18 cellular contexts compared by ENCODE assay signal in genomic region chr20:50301165-50301564, GRCh38.
DNase-seq lines count a peak whose midpoint lies in the region; ATAC-seq and TF ChIP-seq lines count a peak whose summit lies in the region.
"Had no signal": no experiment of that assay in that cellular context is flagged by ENCODE, and none has a peak within 500 bp of the region (broad histone marks: within the 10 kb centered on the region; RNA-seq: fewer than 3 reads in every experiment).

No MANE protein-coding gene starts in this region.

- H3K9ac ChIP-seq in IMR-90 (ENCODE audit: low read depth, low read length), result no peak overlapping the region

- H2AFZ ChIP-seq in IMR-90 (replicated peaks; ENCODE audit: low read length, poor library complexity), result no peak overlapping the region

- H2BK15ac ChIP-seq in IMR-90 (ENCODE audit: low read depth, low read length), result no peak overlapping the region

- H3K9me3 ChIP-seq in IMR-90 (ENCODE audit: control insufficient read depth, insufficient read depth, low read length) (no peaks in the 10 kb centered on the region), gastrocnemius medialis (no peaks in the 10 kb centered on the region)

- no peak overlapping the region for H3K14ac ChIP-seq in IMR-90 (replicated peaks; ENCODE audit: low read depth, low read length)

- H4K91ac ChIP-seq in IMR-90 (ENCODE audit: insufficient read depth, low read depth, low read length), result no peak overlapping the region

- H2BK20ac ChIP-seq in IMR-90 (ENCODE audit: low read depth, low read length), result no peak overlapping the region

- H3K27ac ChIP-seq in IMR-90 (ENCODE audit: insufficient read depth, low read length) (no peak overlapping the region), gastrocnemius medialis (peak overlapping the region in 3 of 4 donors; percentile 87 to 92 (median 88))

- H3K9me3 Mint-ChIP-seq in natural killer cell treated with Interleukin-12 subunit alpha and Interleukin-12 subunit beta and Interleukin-15 and Interleukin-18, amount 100 ng/mL, for 72 hours, result peaks cover 4% of the 10 kb centered on the region
- no peaks in the 10 kb centered on the region for H3K9me3 Mint-ChIP-seq in natural killer cell

- H3K27me3 ChIP-seq in IMR-90 (ENCODE audit: control insufficient read depth, insufficient read depth, low read length) (no peaks in the 10 kb centered on the region), gastrocnemius medialis (no peaks in the 10 kb centered on the region)

- H2BK120ac ChIP-seq in IMR-90 (ENCODE audit: low read depth, low read length), result 0 out of 2 replicates have a peak overlapping the region, but pooled peaks have one; percentile 19

- H3K4me1 ChIP-seq in IMR-90 (ENCODE audit: control insufficient read depth, insufficient read depth, low read length) (peaks cover 34% of the 10 kb centered on the region), gastrocnemius medialis (peaks cover 41 to 43% of the 10 kb centered on the region in 2 donors)

- no peak overlapping the region for H4K8ac ChIP-seq in IMR-90 (ENCODE audit: low read depth in 2 of 2, low read length in 2 of 2)

- in situ Hi-C loops in IMR-90 (cut with MboI; ENCODE audit: low sequenced_read_pairs) (no loop called here), gastrocnemius medialis (cut with MboI; ENCODE audit: low sequenced_read_pairs in 4 of 4) (no loop called here)

- H3K4me3 ChIP-seq in IMR-90 (ENCODE audit: insufficient read depth, low read depth, low read length) (no peak overlapping the region), gastrocnemius medialis (no peak overlapping the region)

- no peak overlapping the region for H2BK5ac ChIP-seq in IMR-90 (ENCODE audit: low read depth, low read length, poor library complexity, severe bottlenecking)

- H3K79me1 ChIP-seq in IMR-90 (ENCODE audit: low read depth in 1 of 2, low read length in 2 of 2), result peaks cover 0 to 21% of the 10 kb centered on the region in 2 experiments; a peak in 2 of 4 replicates

- TF ChIP-seq POLR2A in IMR-90 (IDR thresholded peaks at IDR 0.05; ENCODE audit: low read depth, low read length), result no peak
- no peak for TF ChIP-seq POLR2A in gastrocnemius medialis (IDR thresholded peaks at IDR 0.05)

- no peak overlapping the region for H4K5ac ChIP-seq in IMR-90 (ENCODE audit: low read depth, low read length)

- no TSS peak for BruUV-seq in IMR-90 (replicated peaks; lab: Mats Ljungman, UMichigan)

- H2AK9ac ChIP-seq in IMR-90 (replicated peaks; ENCODE audit: low read depth, low read length, poor library complexity), result no peak overlapping the region

- H3K27me3 Mint-ChIP-seq in natural killer cell treated with Interleukin-12 subunit alpha and Interleukin-12 subunit beta and Interleukin-15 and Interleukin-18, amount 100 ng/mL, for 72 hours, result peaks cover 14 to 24% of the 10 kb centered on the region in 2 donors
- H3K27me3 Mint-ChIP-seq in natural killer cell (ENCODE audit: low read depth in 2 of 2), result peaks cover 27 to 34% of the 10 kb centered on the region in 2 donors

- H2AK5ac ChIP-seq in IMR-90 (ENCODE audit: low read depth, low read length), result 0 out of 2 replicates have a peak overlapping the region, but pooled peaks have one; percentile 16

- peak overlapping the region; percentile 16 for H3K4me3 Mint-ChIP-seq in natural killer cell treated with Interleukin-12 subunit alpha and Interleukin-12 subunit beta and Interleukin-15 and Interleukin-18, amount 100 ng/mL, for 72 hours
- H3K4me3 Mint-ChIP-seq in natural killer cell, result no peak overlapping the region
- H3K4me3 Mint-ChIP-seq: CD4-positive, alpha-beta memory T cell had no signal

- H3K56ac ChIP-seq in IMR-90 (ENCODE audit: extremely low read depth, insufficient read depth, low read length), result no peak overlapping the region

- peak overlapping the region in 1 of 2 donors; percentile 72 for H3K27ac Mint-ChIP-seq in natural killer cell treated with Interleukin-12 subunit alpha and Interleukin-12 subunit beta and Interleukin-15 and Interleukin-18, amount 100 ng/mL, for 72 hours
- no peak overlapping the region for H3K27ac Mint-ChIP-seq in natural killer cell

- intact Hi-C loops in natural killer cell (cut with micrococcal nuclease), result no loop called here
- intact Hi-C loops in IMR-90 (cut with micrococcal nuclease), result no loop called here
- intact Hi-C loops in gastrocnemius medialis (cut with DNase I; ENCODE audit: low total_unique reads), result loop anchor here (10.0 kb wide), 1 partner anchor 274 kb away; no protein-coding TSS in a partner anchor
- intact Hi-C loops in left cardiac atrium (cut with DNase I), result loop anchor here in 1 of 2 donors (10.0 kb wide), 1 partner anchor 106 kb away; the partner anchor contains the start of gene CEBPB

- H3K36me3 ChIP-seq in IMR-90 (ENCODE audit: control insufficient read depth, insufficient read depth, low read length) (no peaks in the 10 kb centered on the region), gastrocnemius medialis (no peaks in the 10 kb centered on the region)

- peaks cover 12% of the 10 kb centered on the region for H3K9me1 ChIP-seq in IMR-90 (ENCODE audit: insufficient read depth, low read length)

- no peak overlapping the region for H3K4me2 ChIP-seq in IMR-90 (ENCODE audit: low read depth, low read length)

- no peaks in the 10 kb centered on the region for H4K20me1 ChIP-seq in IMR-90 (ENCODE audit: insufficient read depth, low read length)

- no peak overlapping the region for H3K23ac ChIP-seq in IMR-90 (ENCODE audit: low read depth, low read length)

- no peak for ATAC-seq in natural killer cell treated with Interleukin-12 subunit alpha and Interleukin-12 subunit beta and Interleukin-15 and Interleukin-18, amount 100 ng/mL, for 72 hours
- no peak for ATAC-seq in natural killer cell
- no peak for ATAC-seq in IMR-90 (ENCODE audit: low read depth)
- no peak for ATAC-seq in gastrocnemius medialis
- no peak for ATAC-seq in left cardiac atrium
- no peak for ATAC-seq in HG02885 (IDR thresholded peaks at IDR 0.05; ENCODE audit: poor library complexity, unreplicated experiment)
- ATAC-seq in GM21786 (IDR thresholded peaks at IDR 0.05; ENCODE audit: unreplicated experiment), result no peak

- dilution Hi-C loops in IMR-90 (cut with HindIII; ENCODE audit: low sequenced_read_pairs, unreplicated experiment), result no loop called here

- H3K4ac ChIP-seq in IMR-90 (ENCODE audit: low read depth, low read length), result no peak overlapping the region

- 87% methylated on average over 3 of the region's 3 CpGs; no CpG with 5 or more reads in 1 of the 2 experiments for WGBS in IMR-90 (ENCODE audit: extremely low coverage in 2 of 2, insufficient read length in 1 of 2), 2 experiments

- H3K4me1 Mint-ChIP-seq in natural killer cell treated with Interleukin-12 subunit alpha and Interleukin-12 subunit beta and Interleukin-15 and Interleukin-18, amount 100 ng/mL, for 72 hours (ENCODE audit: low read depth in 2 of 2), result peaks cover 48 to 53% of the 10 kb centered on the region in 2 donors
- H3K4me1 Mint-ChIP-seq in natural killer cell, result peaks cover 14 to 24% of the 10 kb centered on the region in 2 donors

- POLR2A ChIA-PET in IMR-90 (lab: Charles Lee; ENCODE audit: unreplicated experiment), result no interaction called here

- no peak for TF ChIP-seq CTCF in natural killer cell (IDR thresholded peaks at IDR 0.05)
- TF ChIP-seq CTCF in IMR-90 (conservative IDR thresholded peaks at IDR 0.05; ENCODE audit: low read depth, low read length), result no peak
- TF ChIP-seq CTCF in gastrocnemius medialis (IDR thresholded peaks at IDR 0.05 in 4 of 5, conservative IDR thresholded peaks at IDR 0.05 in 1 of 5), result no peak

- no peak overlapping the region for H3K18ac ChIP-seq in IMR-90 (ENCODE audit: low read depth, low read length)

- TF ChIP-seq RAD21 in IMR-90 (IDR thresholded peaks at IDR 0.05; ENCODE audit: low read length), result no peak

- CTCF ChIA-PET in IMR-90 (lab: Yijun Ruan, JAX), result no interaction called here

- no peak for DNase-seq in natural killer cell treated with Interleukin-12 subunit alpha and Interleukin-12 subunit beta and Interleukin-15 and Interleukin-18, amount 100 ng/mL, for 72 hours (ENCODE audit: low spot score)
- DNase-seq in natural killer cell, result no peak
- DNase-seq in IMR-90, result no peak
- no peak for DNase-seq in gastrocnemius medialis
- DNase-seq in left cardiac atrium, result no peak
- DNase-seq: 8988T; C1 segment of cervical spinal cord; Calu3; CD4-positive, alpha-beta memory T cell; COR-L47; DMS53; DMS79 treated with DMSO at 0.1 percent for 48 hours; GF-D8; GOT3; H7; HCEC 1CT had no signal

- H3K36me3 Mint-ChIP-seq in natural killer cell treated with Interleukin-12 subunit alpha and Interleukin-12 subunit beta and Interleukin-15 and Interleukin-18, amount 100 ng/mL, for 72 hours, result peaks cover 13% of the 10 kb centered on the region
- no peaks in the 10 kb centered on the region for H3K36me3 Mint-ChIP-seq in natural killer cell
- H3K36me3 Mint-ChIP-seq: CD4-positive, alpha-beta memory T cell had no signal

TF ChIP-seq in IMR-90, 13 proteins besides CTCF, POLR2A, EP300 and RAD21 (continues in another document):
- no peak for TF ChIP-seq RCOR1 (IDR thresholded peaks at IDR 0.05; ENCODE audit: insufficient replicate concordance, low read length)
- TF ChIP-seq CEBPB (IDR thresholded peaks at IDR 0.05; ENCODE audit: low read depth, low read length), result no peak
- TF ChIP-seq BHLHE40 (IDR thresholded peaks at IDR 0.05; ENCODE audit: low read depth, low read length), result no peak
- no peak for TF ChIP-seq CHD1 (IDR thresholded peaks at IDR 0.05; ENCODE audit: low read depth, low read length)
- TF ChIP-seq MAZ (IDR thresholded peaks at IDR 0.05; ENCODE audit: borderline replicate concordance, low read depth, low read length), result no peak
- TF ChIP-seq SMC3 (IDR thresholded peaks at IDR 0.05; ENCODE audit: low read depth, low read length), result no peak
- TF ChIP-seq USF2 (IDR thresholded peaks at IDR 0.05; ENCODE audit: low read depth, low read length), result no peak
- TF ChIP-seq FOS (IDR thresholded peaks at IDR 0.05; ENCODE audit: low read depth, low read length), result no peak
- no peak for TF ChIP-seq RFX5 (IDR thresholded peaks at IDR 0.05; ENCODE audit: low read depth, low read length)
- no peak for TF ChIP-seq MXI1 (IDR thresholded peaks at IDR 0.05; ENCODE audit: borderline replicate concordance, low read depth, low read length)
- no peak for TF ChIP-seq NFE2L2 (IDR thresholded peaks at IDR 0.05; ENCODE audit: low read depth, low read length)
- no peak for TF ChIP-seq MAFK (IDR thresholded peaks at IDR 0.05; ENCODE audit: low read depth, low read length)
